Comparison of ENCODE assay signal across 8 cellular contexts in the genomic region with DNA sequence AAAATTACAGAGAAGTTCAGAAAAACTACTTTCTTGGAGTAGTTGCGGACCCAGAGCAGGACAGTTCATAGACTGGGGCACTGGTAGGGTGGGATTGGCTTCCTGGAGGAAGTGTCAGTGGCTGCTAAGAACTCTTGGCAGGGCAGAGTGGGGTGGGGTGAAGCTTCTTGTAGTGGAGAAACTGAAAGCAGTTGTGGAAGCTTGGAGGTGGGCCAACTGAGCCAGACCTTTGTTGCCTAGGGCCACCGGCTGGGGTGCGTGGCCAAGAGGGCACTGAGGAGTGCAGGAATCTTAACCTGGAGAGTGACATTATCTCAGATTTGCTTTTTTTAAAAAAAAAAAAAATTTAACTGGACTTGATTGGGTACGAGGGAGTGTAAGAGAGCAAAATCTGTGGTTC. TPM values are rescaled to one million over a fixed set of nuclear protein-coding genes. Genes with fewer than 3 reads are reported as not detected.
DNase-seq lines count a peak whose midpoint lies in the region; ATAC-seq and TF ChIP-seq lines count a peak whose summit lies in the region.

No MANE protein-coding gene starts in this region.

- no TSS peak for BruUV-seq in MCF 10A (replicated peaks; lab: Mats Ljungman, UMichigan)

- peak; percentile 19 for ATAC-seq in HG02885 (IDR thresholded peaks at IDR 0.05; ENCODE audit: poor library complexity, unreplicated experiment)

- peak overlapping the region; percentile 92 for H3K27ac Mint-ChIP-seq in T-helper 1 cell treated with Interleukin-12 subunit alpha and Interleukin-12 subunit beta and Interleukin-4 antibody, amounts not matched to agents 30 μg/mL and 1 μg/mL, for 36 hours
- H3K27ac Mint-ChIP-seq in MCF 10A (ENCODE audit: low read depth, unreplicated experiment): peak overlapping the region; percentile 75
- peak overlapping the region; percentile 83 for H3K27ac Mint-ChIP-seq in stimulated activated naive CD8-positive, alpha-beta T cell treated with anti-CD3 and anti-CD28 coated beads, Interleukin-15, Interleukin-2, amounts not matched to agents 100 ng/mL and 50 ng/mL, for 24 hours

- H3K27me3 Mint-ChIP-seq in T-helper 1 cell treated with Interleukin-12 subunit alpha and Interleukin-12 subunit beta and Interleukin-4 antibody, amounts not matched to agents 30 μg/mL and 1 μg/mL, for 36 hours (ENCODE audit: low read depth): no peaks in the 10 kb centered on the region
- no peaks in the 10 kb centered on the region for H3K27me3 Mint-ChIP-seq in MCF 10A (ENCODE audit: insufficient read depth, unreplicated experiment)
- H3K27me3 Mint-ChIP-seq in stimulated activated naive CD8-positive, alpha-beta T cell treated with anti-CD3 and anti-CD28 coated beads, Interleukin-15, Interleukin-2, amounts not matched to agents 100 ng/mL and 50 ng/mL, for 24 hours: no peaks in the 10 kb centered on the region

- DNase-seq in GM12865 (ENCODE audit: low read depth): peak; percentile 75
- peak; percentile 80 for DNase-seq in MCF 10A (ENCODE audit: unreplicated experiment)
- DNase-seq in lung microvascular endothelial cell (ENCODE audit: low read depth in 2 of 2): peak; percentile 44 to 83
- no peak for DNase-seq in cerebellar cortex (ENCODE audit: low spot score)
- DNase-seq in NCI-H748 treated with DMSO at 0.1 percent for 48 hours (lab: John Stamatoyannopoulos, UW): no peak

- H3K4me1 Mint-ChIP-seq in T-helper 1 cell treated with Interleukin-12 subunit alpha and Interleukin-12 subunit beta and Interleukin-4 antibody, amounts not matched to agents 30 μg/mL and 1 μg/mL, for 36 hours (ENCODE audit: low read depth): peaks cover 57% of the 10 kb centered on the region
- H3K4me1 Mint-ChIP-seq in MCF 10A (ENCODE audit: insufficient read depth, unreplicated experiment): peaks cover 23% of the 10 kb centered on the region
- peaks cover 74% of the 10 kb centered on the region for H3K4me1 Mint-ChIP-seq in stimulated activated naive CD8-positive, alpha-beta T cell treated with anti-CD3 and anti-CD28 coated beads, Interleukin-15, Interleukin-2, amounts not matched to agents 100 ng/mL and 50 ng/mL, for 24 hours (ENCODE audit: low read depth)

- intact Hi-C loops in MCF 10A (cut with micrococcal nuclease): loop anchor here (5.0 kb wide), 1 partner anchor 156 kb away; no protein-coding TSS in a partner anchor

- no peaks in the 10 kb centered on the region for H3K9me3 Mint-ChIP-seq in T-helper 1 cell treated with Interleukin-12 subunit alpha and Interleukin-12 subunit beta and Interleukin-4 antibody, amounts not matched to agents 30 μg/mL and 1 μg/mL, for 36 hours
- H3K9me3 Mint-ChIP-seq in MCF 10A (ENCODE audit: unreplicated experiment): no peaks in the 10 kb centered on the region
- H3K9me3 Mint-ChIP-seq in stimulated activated naive CD8-positive, alpha-beta T cell treated with anti-CD3 and anti-CD28 coated beads, Interleukin-15, Interleukin-2, amounts not matched to agents 100 ng/mL and 50 ng/mL, for 24 hours: no peaks in the 10 kb centered on the region

- POLR2A ChIA-PET in MCF 10A (lab: Yijun Ruan, JAX): interaction anchor here (1.2 to 6.0 kb wide), 3 partner anchors 12 to 142 kb away, joined by 4 to 88 read pairs (median 71); a partner anchor contains a TSS

- CTCF ChIA-PET in MCF 10A (lab: Yijun Ruan, JAX): interaction anchor here (0.6 to 0.7 kb wide), 2 partner anchors 62 to 69 kb away, joined by 3 read pairs; no protein-coding TSS in a partner anchor

- TF ChIP-seq CTCF in GM12865 (IDR thresholded peaks at IDR 0.05; ENCODE audit: insufficient read depth, low read depth, low read length, missing control alignments) (no peak), MCF 10A (IDR thresholded peaks at IDR 0.05; ENCODE audit: unreplicated experiment) (no peak)

- H3K36me3 Mint-ChIP-seq in T-helper 1 cell treated with Interleukin-12 subunit alpha and Interleukin-12 subunit beta and Interleukin-4 antibody, amounts not matched to agents 30 μg/mL and 1 μg/mL, for 36 hours (ENCODE audit: low read depth): peaks cover 13% of the 10 kb centered on the region
- no peaks in the 10 kb centered on the region for H3K36me3 Mint-ChIP-seq in MCF 10A (ENCODE audit: insufficient read depth, unreplicated experiment)
- no peaks in the 10 kb centered on the region for H3K36me3 Mint-ChIP-seq in stimulated activated naive CD8-positive, alpha-beta T cell treated with anti-CD3 and anti-CD28 coated beads, Interleukin-15, Interleukin-2, amounts not matched to agents 100 ng/mL and 50 ng/mL, for 24 hours (ENCODE audit: low read depth)

- H3K4me3 ChIP-seq in GM12865 (ENCODE audit: low read depth, low read length): peak overlapping the region; percentile 44

- peak overlapping the region; percentile 96 for H3K4me3 Mint-ChIP-seq in T-helper 1 cell treated with Interleukin-12 subunit alpha and Interleukin-12 subunit beta and Interleukin-4 antibody, amounts not matched to agents 30 μg/mL and 1 μg/mL, for 36 hours
- peak overlapping the region; percentile 4 for H3K4me3 Mint-ChIP-seq in MCF 10A (ENCODE audit: unreplicated experiment)
- peak overlapping the region; percentile 84 for H3K4me3 Mint-ChIP-seq in stimulated activated naive CD8-positive, alpha-beta T cell treated with anti-CD3 and anti-CD28 coated beads, Interleukin-15, Interleukin-2, amounts not matched to agents 100 ng/mL and 50 ng/mL, for 24 hours

RNA-seq across cellular contexts. Expression of a gene that starts 3.2 kb away (rescaled TPM):
- 9.4 and 10.4 TPM in 2 replicates for total RNA-seq in MCF 10A (2022)
- 7.2 and 21.8 TPM in 2 replicates for total RNA-seq in lung microvascular endothelial cell

RNA-seq across cellular contexts. Expression of a gene that starts 31.3 kb away (rescaled TPM):
- total RNA-seq in MCF 10A (2022) (not detected in 2 replicates), lung microvascular endothelial cell (not detected in 2 replicates)

Comparison
In these comparisons a context has a peak if more than half of its experiments do, and no peak if none do; other contexts are left out.
1. DNase-seq: peak in GM12865 (single experiment), MCF 10A (single experiment) and lung microvascular endothelial cell (2 of 2); none in cerebellar cortex (single experiment) and NCI-H748 treated with DMSO at 0.1 percent for 48 hours (single experiment).
2. H3K4me3 Mint-ChIP-seq: peak in every context shown above with its lines; median percentile 96 in T-helper 1 cell treated with Interleukin-12 subunit alpha and Interleukin-12 subunit beta and Interleukin-4 antibody, amounts not matched to agents 30 μg/mL and 1 μg/mL, for 36 hours; 84 in stimulated activated naive CD8-positive, alpha-beta T cell treated with anti-CD3 and anti-CD28 coated beads, Interleukin-15, Interleukin-2, amounts not matched to agents 100 ng/mL and 50 ng/mL, for 24 hours; 4 in MCF 10A.
3. Peak in every context shown above with its lines, with median percentiles within 50 percentile points of each other: H3K27ac Mint-ChIP-seq.